9 cellular contexts compared by ENCODE assay signal in the genomic region with DNA sequence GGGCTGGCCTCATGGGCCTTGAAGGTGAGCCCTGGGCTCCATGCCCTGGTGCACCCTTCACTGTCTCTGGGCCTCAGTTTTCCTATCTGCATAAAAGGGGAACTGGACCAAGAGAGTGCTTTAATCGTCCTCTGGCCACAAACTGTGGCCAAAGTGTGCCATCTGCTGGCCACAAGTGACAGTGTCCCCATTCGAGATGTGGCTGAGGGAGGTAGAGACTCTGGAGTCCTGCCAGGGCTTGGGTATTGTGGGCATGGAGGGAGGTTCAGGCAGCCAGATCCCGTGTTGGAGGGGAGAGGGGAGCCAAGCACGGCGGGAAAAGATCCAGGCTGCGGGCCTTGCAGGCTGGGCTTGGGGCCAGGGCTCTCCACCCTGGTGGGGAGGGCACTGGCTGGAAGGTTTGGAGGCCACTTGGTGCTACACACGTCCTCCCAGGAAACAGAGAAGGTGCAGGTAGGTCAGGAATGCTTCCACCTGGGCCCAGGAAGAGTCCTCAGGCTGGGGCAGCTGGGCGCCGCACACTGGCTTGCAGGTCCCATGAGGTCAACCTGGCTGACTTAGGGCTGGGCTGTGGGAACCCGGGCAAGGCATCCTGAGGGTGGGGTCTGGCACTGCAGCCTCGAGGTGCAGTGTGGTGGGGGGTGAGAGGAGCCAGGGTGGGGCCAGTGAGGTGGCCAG. TPM values are rescaled to one million over a fixed set of nuclear protein-coding genes. Genes with fewer than 3 reads are reported as not detected.
DNase-seq lines count a peak whose midpoint lies in the region; ATAC-seq, FAIRE-seq and TF ChIP-seq lines count a peak whose summit lies in the region.
"Had no signal": no experiment of that assay in that cellular context is flagged by ENCODE, and none has a peak within 500 bp of the region (broad histone marks: within the 10 kb centered on the region; RNA-seq: fewer than 3 reads in every experiment).

No MANE protein-coding gene starts in this region.

- no peak overlapping the region for H2BK5ac ChIP-seq in H1 (ENCODE audit: low read depth, low read length)

- TF ChIP-seq POLR2A in H1 (IDR thresholded peaks at IDR 0.05; ENCODE audit: control extremely low read depth in 1 of 2, low read depth in 2 of 2, low read length in 2 of 2): no peak
- no peak for TF ChIP-seq POLR2A in gastroesophageal sphincter (IDR thresholded peaks at IDR 0.05)

- H3K9me3 Mint-ChIP-seq in nephron: peaks cover 33% of the 10 kb centered on the region

- H3K9ac ChIP-seq in H1 (replicated peaks in 1 of 4; ENCODE audit: extremely low read depth in 1 of 4, low read depth in 3 of 4, low read length in 3 of 4): no peak overlapping the region

- peaks cover 67% of the 10 kb centered on the region for H3K27me3 Mint-ChIP-seq in nephron (ENCODE audit: low read depth)

- no peak overlapping the region for H2BK120ac ChIP-seq in H1 (replicated peaks; ENCODE audit: low read depth, low read length)

- H3K9me3 ChIP-seq in OCI-LY7 (ENCODE audit: low read length): peaks cover 9% of the 10 kb centered on the region
- peaks cover 7 to 9% of the 10 kb centered on the region in 2 experiments; a peak in 2 of 4 replicates for H3K9me3 ChIP-seq in H1 (ENCODE audit: insufficient read depth in 2 of 2, low read depth in 1 of 2, low read length in 1 of 2)
- H3K9me3 ChIP-seq in gastroesophageal sphincter: peaks cover 0 to 51% (median 0%) of the 10 kb centered on the region in 3 donors

- H3K23ac ChIP-seq in H1 (ENCODE audit: insufficient read length): no peak overlapping the region

- H2AFZ ChIP-seq in OCI-LY7 (ENCODE audit: low read length) (no peak overlapping the region), H1 (ENCODE audit: low read length) (no peak overlapping the region)

- H3K79me2 ChIP-seq in OCI-LY7 (ENCODE audit: insufficient read depth, low read depth, low read length) (no peaks in the 10 kb centered on the region), H1 (ENCODE audit: control insufficient read depth in 1 of 2, insufficient read depth in 2 of 2, low read length in 2 of 2) (no peaks in the 10 kb centered on the region)

- no peaks in the 10 kb centered on the region for H3K36me3 Mint-ChIP-seq in nephron (ENCODE audit: low read depth)

- no peak overlapping the region for H3K4ac ChIP-seq in H1 (replicated peaks; ENCODE audit: insufficient read length, low read depth, low read length)

- H3K27ac Mint-ChIP-seq in nephron: no peak overlapping the region

- no peak overlapping the region for H2BK20ac ChIP-seq in H1 (ENCODE audit: low read length)

- H3K27me3 ChIP-seq in H1 (replicated peaks in 1 of 4; ENCODE audit: control insufficient read depth in 3 of 4, extremely low read depth in 1 of 4, insufficient read depth in 3 of 4, low read length in 3 of 4) (peaks cover 10 to 17% (median 11%) of the 10 kb centered on the region in 4 experiments; a peak in 6 of 7 replicates), gastroesophageal sphincter (peaks cover 81% of the 10 kb centered on the region)

- H3K27ac ChIP-seq in OCI-LY7 (ENCODE audit: low read depth, low read length, poor library complexity, severe bottlenecking) (no peak overlapping the region), H1 (ENCODE audit: low read depth, low read length) (no peak overlapping the region), gastroesophageal sphincter (no peak overlapping the region)
- H3K27ac ChIP-seq: tibial artery had no signal

- H3K9me2 ChIP-seq in OCI-LY7 (ENCODE audit: insufficient read depth, low read length): no peaks in the 10 kb centered on the region

- H3K23me2 ChIP-seq in H1 (ENCODE audit: low read depth, low read length): peaks cover 9% of the 10 kb centered on the region; the same call in 1 of the 2 replicates

- 48% methylated on average over 11 of the region's 11 CpGs; no CpG with 5 or more reads in 1 of the 2 experiments for WGBS in H1 (ENCODE audit: extremely low coverage in 1 of 2, insufficient coverage in 1 of 2, insufficient read length in 1 of 2, insufficient replicate concordance in 2 of 2, low coverage in 1 of 2, low lambda C conversion rate in 2 of 2, missing lambda C conversion rate in 1 of 2), 2 experiments
- 20% methylated on average over 1 to 2 of the region's 11 CpGs for WGBS in gastroesophageal sphincter (ENCODE audit: low coverage in 1 of 2), 2 donors

- no peak for ATAC-seq in GM19324 (IDR thresholded peaks at IDR 0.05; ENCODE audit: low FRiP score, unreplicated experiment)
- ATAC-seq in HG03095 (IDR thresholded peaks at IDR 0.05; ENCODE audit: unreplicated experiment): no peak
- ATAC-seq in gastroesophageal sphincter: no peak

- CTCF ChIA-PET in OCI-LY7 (lab: Charles Lee; ENCODE audit: unreplicated experiment): no interaction called here
- CTCF ChIA-PET in H1 (lab: Charles Lee; ENCODE audit: partially characterized antibody): interaction anchor here (0.7 to 7.4 kb wide), 16 partner anchors 9 to 322 kb away, joined by 3 to 76 read pairs (median 4); no protein-coding TSS in a partner anchor

- no peak overlapping the region for H4K5ac ChIP-seq in H1 (ENCODE audit: insufficient read length, low read depth, low read length)

- intact Hi-C loops in OCI-LY7 (cut with micrococcal nuclease; ENCODE audit: unreplicated experiment): loop anchor here (1.0 kb wide), 2 partner anchors 37 to 53 kb away; no protein-coding TSS in a partner anchor

- DNase-seq in D721Med (ENCODE audit: insufficient read length, low spot score): no peak
- peak; percentile 60 for DNase-seq in HT-29 (ENCODE audit: low spot score)
- peak; percentile 54 for DNase-seq in OCI-LY7 (ENCODE audit: low spot score)
- DNase-seq in H1 (ENCODE audit: low read depth in 1 of 2, low spot score in 2 of 2): peak in 1 of 2 experiments; percentile 72

- H4K91ac ChIP-seq in H1 (replicated peaks; ENCODE audit: insufficient read length, low read length): no peak overlapping the region

- H3K4me3 ChIP-seq in OCI-LY7 (ENCODE audit: low read depth, low read length, poor library complexity, severe bottlenecking) (no peak overlapping the region), H1 (ENCODE audit: extremely low read depth in 1 of 4, insufficient read depth in 2 of 4, low read depth in 3 of 4, low read length in 4 of 4) (no peak overlapping the region), gastroesophageal sphincter (no peak overlapping the region)
- H3K4me3 ChIP-seq: tibial artery had no signal

- POLR2A ChIA-PET in OCI-LY7 (lab: Charles Lee) (interaction anchor here (0.6 kb wide), 1 partner anchor 137 kb away, joined by 3 read pairs; no protein-coding TSS in a partner anchor), H1 (lab: Charles Lee; ENCODE audit: partially characterized antibody) (no interaction called here)

- no peak overlapping the region for H2AK5ac ChIP-seq in H1 (ENCODE audit: low read depth, low read length)

- H2BK15ac ChIP-seq in H1 (ENCODE audit: low read length): no peak overlapping the region

- BruUV-seq in OCI-LY7 (replicated peaks; lab: Mats Ljungman, UMichigan): no TSS peak

- no peaks in the 10 kb centered on the region for H3K36me3 ChIP-seq in OCI-LY7 (ENCODE audit: insufficient read depth, low read length)
- no peaks in the 10 kb centered on the region for H3K36me3 ChIP-seq in H1 (ENCODE audit: control insufficient read depth in 2 of 4, insufficient read depth in 4 of 4, low read length in 3 of 4)
- H3K36me3 ChIP-seq in gastroesophageal sphincter: no peaks in the 10 kb centered on the region
- H3K36me3 ChIP-seq: tibial artery had no signal

- TF ChIP-seq EP300 in H1 (IDR thresholded peaks at IDR 0.05; ENCODE audit: borderline replicate concordance in 1 of 2, low read depth in 2 of 2, low read length in 2 of 2): no peak
- TF ChIP-seq EP300 in gastroesophageal sphincter (IDR thresholded peaks at IDR 0.05): no peak

- no peaks in the 10 kb centered on the region for H4K20me1 ChIP-seq in OCI-LY7 (ENCODE audit: insufficient read depth, low read length)
- peaks cover 0 to 4% of the 10 kb centered on the region in 2 experiments for H4K20me1 ChIP-seq in H1 (replicated peaks in 1 of 2; ENCODE audit: control insufficient read depth in 1 of 2, insufficient read depth in 2 of 2, low read length in 2 of 2)

- H3K4me1 Mint-ChIP-seq in nephron: no peaks in the 10 kb centered on the region

- peak; percentile 75 for TF ChIP-seq CTCF in D721Med (IDR thresholded peaks at IDR 0.05; ENCODE audit: insufficient read depth, missing control alignments)
- peak; percentile 79 for TF ChIP-seq CTCF in OCI-LY7 (conservative IDR thresholded peaks at IDR 0.05; ENCODE audit: low read length)
- TF ChIP-seq CTCF in H1 (IDR thresholded peaks at IDR 0.05; ENCODE audit: control extremely low read depth in 1 of 3, insufficient read depth in 1 of 3, low read depth in 1 of 3, low read length in 3 of 3): peak in 2 of 3 experiments; percentile 92 to 94; a peak in 3 of 4 replicates
- TF ChIP-seq CTCF in nephron (IDR thresholded peaks at IDR 0.05; ENCODE audit: unreplicated experiment in 3 of 3): peak; percentile 59 to 63 (median 61)
- TF ChIP-seq CTCF in gastroesophageal sphincter (IDR thresholded peaks at IDR 0.05): peak in 2 of 4 experiments; percentile 9 to 44

- no peak overlapping the region for H3K4me2 ChIP-seq in OCI-LY7 (ENCODE audit: low read length)
- H3K4me2 ChIP-seq in H1 (ENCODE audit: insufficient read depth in 1 of 2, low read depth in 2 of 2, low read length in 2 of 2): no peak overlapping the region

- H3K18ac ChIP-seq in H1 (ENCODE audit: extremely low read depth, low read length): no peak overlapping the region

- H3K56ac ChIP-seq in H1 (replicated peaks; ENCODE audit: insufficient read length, low read depth, low read length): no peak overlapping the region

- H3K4me3 Mint-ChIP-seq in nephron: no peak overlapping the region

- no peak for FAIRE-seq in D721Med (lab: Jason Lieb, UNC)
- FAIRE-seq in H1 (lab: Jason Lieb, UNC): peak; percentile 90

- H3K79me1 ChIP-seq in H1 (ENCODE audit: low read depth, low read length): no peaks in the 10 kb centered on the region

- TF ChIP-seq RAD21 in H1 (IDR thresholded peaks at IDR 0.05 in 1 of 2, conservative IDR thresholded peaks at IDR 0.05 in 1 of 2; ENCODE audit: low read depth in 2 of 2, low read length in 2 of 2): peak; percentile 92 to 95

- no peak overlapping the region for H3K14ac ChIP-seq in H1 (ENCODE audit: insufficient read length)

- no peak overlapping the region for H4K8ac ChIP-seq in H1 (ENCODE audit: extremely low read depth, insufficient read depth, low read length)

- no peaks in the 10 kb centered on the region for H3K4me1 ChIP-seq in OCI-LY7 (ENCODE audit: insufficient read depth, low read length, poor library complexity, severe bottlenecking)
- H3K4me1 ChIP-seq in H1 (replicated peaks in 1 of 4; ENCODE audit: control insufficient read depth in 3 of 4, insufficient read depth in 4 of 4, low read length in 3 of 4): peaks cover 0 to 12% (median 10%) of the 10 kb centered on the region in 4 experiments; a peak in 6 of 7 replicates
- H3K4me1 ChIP-seq in gastroesophageal sphincter: peaks cover 0 to 11% (median 0%) of the 10 kb centered on the region in 3 donors

- H2BK12ac ChIP-seq in H1 (ENCODE audit: low read depth, low read length): no peak overlapping the region

RNA-seq across cellular contexts. Expression of gene KIF26A, which starts 7.3 kb away (rescaled TPM):
- total RNA-seq in HT-29 (2014; rRNA removed; shearing (Covaris generic)): not detected in 2 replicates
- total RNA-seq in OCI-LY7 (2014; rRNA removed; shearing (Covaris generic)): not detected in 2 replicates
- total RNA-seq in OCI-LY7 (2022) (not detected in 2 replicates), gastroesophageal sphincter (1 to 10 TPM; 2.2 to 6.9 (median 2.9) TPM)
- 41.6 and 42.3 TPM in 2 replicates for total RNA-seq in H1 (2021; fragmentation: NEBNext Ultra II Directional; extraction: Animal tissue kit (Norgen Biotek cat#: 25700))
- 11.5 and 25.9 TPM in 2 replicates for polyA plus RNA-seq in H1 (2011; rRNA removed)
- polyA plus RNA-seq in H1 (2011; cell fraction: cytosol; rRNA removed): 18.3 TPM
- 49.7 TPM for polyA plus RNA-seq in H1 (2011; cell fraction: nucleus; rRNA removed)
- 14.7 to 22.6 TPM (median 20.0 TPM) in 4 replicates for polyA plus RNA-seq in H1 (2012, experiment 1 of 2)
- 16.2 TPM for polyA plus RNA-seq in H1 (2012, experiment 2 of 2)
- polyA plus RNA-seq in H1 (2013, experiment 1 of 2): 13.6 TPM
- 12.8 TPM for polyA plus RNA-seq in H1 (2013, experiment 2 of 2)
- 2.8 and 6.1 TPM in 2 replicates for polyA minus RNA-seq in H1 (2011; rRNA and poly(A)+ RNA removed)
- polyA minus RNA-seq in H1 (2011; cell fraction: cytosol; rRNA and poly(A)+ RNA removed): 24.9 TPM
- 24.4 TPM for polyA minus RNA-seq in H1 (2011; cell fraction: nucleus; rRNA and poly(A)+ RNA removed)

RNA-seq across cellular contexts. Expression of gene ASPG, which starts 45.6 kb away (rescaled TPM):
- total RNA-seq in HT-29 (2014; rRNA removed; shearing (Covaris generic)): not detected in 2 replicates
- not detected in 2 replicates for total RNA-seq in OCI-LY7 (2014; rRNA removed; shearing (Covaris generic))
- total RNA-seq in OCI-LY7 (2022) (not detected in 2 replicates), gastroesophageal sphincter (1 to 10 TPM in 1 of 4 donors, under 1 TPM in 1, not detected in 2; 0.13 to 1.1 TPM)
- total RNA-seq in H1 (2021; fragmentation: NEBNext Ultra II Directional; extraction: Animal tissue kit (Norgen Biotek cat#: 25700)): 0.34 and 0.46 TPM in 2 replicates
- polyA plus RNA-seq in H1 (2011; rRNA removed): 0.59 and 0.89 TPM in 2 replicates
- 0.79 TPM for polyA plus RNA-seq in H1 (2011; cell fraction: cytosol; rRNA removed)
- polyA plus RNA-seq in H1 (2011; cell fraction: nucleus; rRNA removed): 6.4 TPM
- polyA plus RNA-seq in H1 (2012, experiment 1 of 2): 0.22 to 1.6 TPM (median 1.0 TPM) in 4 replicates
- 0.21 TPM for polyA plus RNA-seq in H1 (2012, experiment 2 of 2)
- polyA plus RNA-seq in H1 (2013, experiment 1 of 2): 0.36 TPM
- 0.06 TPM for polyA plus RNA-seq in H1 (2013, experiment 2 of 2)
- 0.32 and 1.2 TPM in 2 replicates for polyA minus RNA-seq in H1 (2011; rRNA and poly(A)+ RNA removed)
- polyA minus RNA-seq in H1 (2011; cell fraction: cytosol; rRNA and poly(A)+ RNA removed): 1.3 TPM
- 2.8 TPM for polyA minus RNA-seq in H1 (2011; cell fraction: nucleus; rRNA and poly(A)+ RNA removed)
